38 cellular contexts compared by ENCODE assay signal in genomic region chr6:65071480-65071879, GRCh38.
"Had no signal": no experiment of that assay in that cellular context is flagged by ENCODE, and none has a peak within 500 bp of the region (broad histone marks: within the 10 kb centered on the region; RNA-seq: fewer than 3 reads in every experiment).

No MANE protein-coding gene starts in this region.

- H3K27ac Mint-ChIP-seq: activated naive CD4-positive, alpha-beta T cell treated with anti-CD3 and anti-CD28 coated beads for 36 hours; activated naive CD4-positive, alpha-beta T cell treated with anti-CD3 and anti-CD28 coated beads, Interleukin-2, amount 10 ng/mL, durations not matched to agents 7 days and 5 days; activated naive CD4-positive, alpha-beta T cell treated with anti-CD3 and anti-CD28 coated beads, Interleukin-2, amount 50 U/mL, for 24 hours; activated naive CD4-positive, alpha-beta T cell treated with anti-CD3 and anti-CD28 coated beads, Interleukin-2, amount 50 U/mL, for 72 hours; activated naive CD8-positive, alpha-beta T cell; activated naive CD8-positive, alpha-beta T cell treated with anti-CD3 and anti-CD28 coated beads for 36 hours; activated naive CD8-positive, alpha-beta T cell treated with anti-CD3 and anti-CD28 coated beads, Interleukin-2, amount 10 ng/mL, durations not matched to agents 7 days and 5 days; activated naive CD8-positive, alpha-beta T cell treated with anti-CD3 and anti-CD28 coated beads, Interleukin-2, amount 50 U/mL, for 24 hours; activated T-cell treated with anti-CD3 and anti-CD28 coated beads, Interleukin-2, amount 50 U/mL, for 24 hours; activated T-cell treated with anti-CD3 and anti-CD28 coated beads, Interleukin-2, amount 50 U/mL, for 72 hours; activated T-helper 1 cell treated with anti-CD3 and anti-CD28 coated beads, Interleukin-12 subunit alpha, Interleukin-12 subunit beta, Interleukin-2, Interleukin-4 antibody, amounts not matched to agents 30 ng/mL and 10 ng/mL and 1 ng/mL, durations not matched to agents 14 hours and 24 hours and 36 hours; activated T-helper 17 cell treated with anti-CD3 and anti-CD28 coated beads, Interleukin-2, amount 50 U/mL, for 72 hours; activated T-helper 2 cell treated with anti-CD3 and anti-CD28 coated beads, Interferon-gamma antibody, Interleukin-2, Interleukin-4, amounts not matched to agents 10 μg/mL and 5 μg/mL and 100 μg/mL, durations not matched to agents 14 hours and 24 hours and 36 hours; brain had no signal

- H3K9me3 Mint-ChIP-seq: brain had no signal

- H3K36me3 ChIP-seq: adrenal gland, ascending aorta, brain microvascular endothelial cell, breast epithelium, cardiac muscle cell had no signal

- H3K27me3 ChIP-seq: adrenal gland, ascending aorta, body of pancreas, brain microvascular endothelial cell, breast epithelium, cardiac muscle cell had no signal

- H3K4me1 Mint-ChIP-seq: activated naive CD4-positive, alpha-beta T cell treated with anti-CD3 and anti-CD28 coated beads, Interleukin-2, amount 10 ng/mL, durations not matched to agents 7 days and 5 days; activated naive CD4-positive, alpha-beta T cell treated with anti-CD3 and anti-CD28 coated beads, Interleukin-2, amount 50 U/mL, for 24 hours; activated naive CD8-positive, alpha-beta T cell treated with anti-CD3 and anti-CD28 coated beads for 36 hours; activated naive CD8-positive, alpha-beta T cell treated with anti-CD3 and anti-CD28 coated beads, Interleukin-2, amount 10 ng/mL, durations not matched to agents 7 days and 5 days; activated naive CD8-positive, alpha-beta T cell treated with anti-CD3 and anti-CD28 coated beads, Interleukin-2, amount 50 U/mL, for 24 hours; activated T-helper 17 cell treated with anti-CD3 and anti-CD28 coated beads, Interleukin-2, amount 50 U/mL, for 72 hours; brain; central memory CD8-positive, alpha-beta T cell had no signal

- H3K4me3 Mint-ChIP-seq: activated naive CD4-positive, alpha-beta T cell treated with anti-CD3 and anti-CD28 coated beads for 36 hours; activated naive CD4-positive, alpha-beta T cell treated with anti-CD3 and anti-CD28 coated beads, Interleukin-2, amount 10 ng/mL, durations not matched to agents 7 days and 5 days; activated naive CD4-positive, alpha-beta T cell treated with anti-CD3 and anti-CD28 coated beads, Interleukin-2, amount 50 U/mL, for 24 hours; activated naive CD8-positive, alpha-beta T cell; activated naive CD8-positive, alpha-beta T cell treated with anti-CD3 and anti-CD28 coated beads for 36 hours; activated naive CD8-positive, alpha-beta T cell treated with anti-CD3 and anti-CD28 coated beads, Interleukin-2, amount 10 ng/mL, durations not matched to agents 7 days and 5 days; activated naive CD8-positive, alpha-beta T cell treated with anti-CD3 and anti-CD28 coated beads, Interleukin-2, amount 50 U/mL, for 24 hours; activated T-cell treated with anti-CD3 and anti-CD28 coated beads, Interleukin-2, amount 50 U/mL, for 24 hours; activated T-cell treated with anti-CD3 and anti-CD28 coated beads, Interleukin-2, amount 50 U/mL, for 4 hours; activated T-cell treated with anti-CD3 and anti-CD28 coated beads, Interleukin-2, amount 50 U/mL, for 72 hours; activated T-helper 1 cell treated with anti-CD3 and anti-CD28 coated beads, Interleukin-12 subunit alpha, Interleukin-12 subunit beta, Interleukin-2, Interleukin-4 antibody, amounts not matched to agents 30 ng/mL and 10 ng/mL and 1 ng/mL, durations not matched to agents 14 hours and 24 hours and 36 hours; activated T-helper 17 cell treated with anti-CD3 and anti-CD28 coated beads, Interleukin-2, amount 50 U/mL, for 72 hours; brain; central memory CD8-positive, alpha-beta T cell had no signal

- H3K27ac ChIP-seq: adrenal gland, ascending aorta, body of pancreas, brain microvascular endothelial cell, breast epithelium, cardiac muscle cell had no signal

- DNase-seq: activated effector memory CD4-positive, alpha-beta T cell treated with anti-CD3 and anti-CD28 coated beads, Interleukin-2, amount 50 U/mL, for 16 hours; activated effector memory CD4-positive, alpha-beta T cell treated with Interleukin-2 at 50 U/mL for 16 hours; activated gamma-delta T cell; activated gamma-delta T cell treated with Interleukin-2 at 50 U/mL for 16 hours; activated naive CD4-positive, alpha-beta T cell; activated naive CD4-positive, alpha-beta T cell treated with anti-CD3 and anti-CD28 coated beads for 36 hours; activated naive CD4-positive, alpha-beta T cell treated with anti-CD3 and anti-CD28 coated beads, Interleukin-2, amount 10 ng/mL, durations not matched to agents 7 days and 5 days; activated naive CD4-positive, alpha-beta T cell treated with anti-CD3 and anti-CD28 coated beads, Interleukin-2, amount 50 U/mL, for 16 hours; activated naive CD4-positive, alpha-beta T cell treated with Interleukin-2 at 50 U/mL for 16 hours; activated naive CD8-positive, alpha-beta T cell treated with anti-CD3 and anti-CD28 coated beads for 36 hours; activated naive CD8-positive, alpha-beta T cell treated with anti-CD3 and anti-CD28 coated beads, Interleukin-2, amount 10 ng/mL, durations not matched to agents 7 days and 5 days; activated naive CD8-positive, alpha-beta T cell treated with anti-CD3 and anti-CD28 coated beads, Interleukin-2, amount 50 U/mL, for 24 hours; activated T-cell treated with anti-CD3 and anti-CD28 coated beads, Interleukin-2, amount 50 U/mL, for 1 hour; activated T-cell treated with anti-CD3 and anti-CD28 coated beads, Interleukin-2, amount 50 U/mL, for 24 hours; activated T-cell treated with anti-CD3 and anti-CD28 coated beads, Interleukin-2, amount 50 U/mL, for 4 hours; activated T-cell treated with anti-CD3 and anti-CD28 coated beads, Interleukin-2, amount 50 U/mL, for 48 hours; activated T-cell treated with anti-CD3 and anti-CD28 coated beads, Interleukin-2, amount 50 U/mL, for 72 hours; adrenal gland; amniotic stem cell; amygdala; anterior cingulate cortex; aorta; body of pancreas; brain microvascular endothelial cell; caudate nucleus; central memory CD4-positive, alpha-beta T cell; cerebellar nuclear complex had no signal

- H3K4me3 ChIP-seq: adrenal gland, ascending aorta, body of pancreas, breast epithelium, cardiac muscle cell had no signal

- H3K36me3 Mint-ChIP-seq: activated naive CD4-positive, alpha-beta T cell treated with anti-CD3 and anti-CD28 coated beads, Interleukin-2, amount 10 ng/mL, durations not matched to agents 7 days and 5 days; activated naive CD4-positive, alpha-beta T cell treated with anti-CD3 and anti-CD28 coated beads, Interleukin-2, amount 50 U/mL, for 24 hours; activated naive CD4-positive, alpha-beta T cell treated with anti-CD3 and anti-CD28 coated beads, Interleukin-2, amount 50 U/mL, for 72 hours; activated naive CD8-positive, alpha-beta T cell; activated naive CD8-positive, alpha-beta T cell treated with anti-CD3 and anti-CD28 coated beads for 36 hours; activated naive CD8-positive, alpha-beta T cell treated with anti-CD3 and anti-CD28 coated beads, Interleukin-2, amount 10 ng/mL, durations not matched to agents 7 days and 5 days; brain had no signal

- H3K27me3 Mint-ChIP-seq: activated naive CD4-positive, alpha-beta T cell treated with anti-CD3 and anti-CD28 coated beads, Interleukin-2, amount 10 ng/mL, durations not matched to agents 7 days and 5 days; activated naive CD4-positive, alpha-beta T cell treated with anti-CD3 and anti-CD28 coated beads, Interleukin-2, amount 50 U/mL, for 24 hours; activated naive CD8-positive, alpha-beta T cell; activated naive CD8-positive, alpha-beta T cell treated with anti-CD3 and anti-CD28 coated beads for 36 hours; activated naive CD8-positive, alpha-beta T cell treated with anti-CD3 and anti-CD28 coated beads, Interleukin-2, amount 10 ng/mL, durations not matched to agents 7 days and 5 days; activated naive CD8-positive, alpha-beta T cell treated with anti-CD3 and anti-CD28 coated beads, Interleukin-2, amount 50 U/mL, for 24 hours; activated T-cell treated with anti-CD3 and anti-CD28 coated beads, Interleukin-2, amount 50 U/mL, for 24 hours; activated T-helper 17 cell treated with anti-CD3 and anti-CD28 coated beads, Interleukin-2, amount 50 U/mL, for 72 hours; brain; central memory CD8-positive, alpha-beta T cell had no signal

- H3K9me3 ChIP-seq: adrenal gland, ascending aorta, body of pancreas, breast epithelium had no signal
